In the genomic region with DNA sequence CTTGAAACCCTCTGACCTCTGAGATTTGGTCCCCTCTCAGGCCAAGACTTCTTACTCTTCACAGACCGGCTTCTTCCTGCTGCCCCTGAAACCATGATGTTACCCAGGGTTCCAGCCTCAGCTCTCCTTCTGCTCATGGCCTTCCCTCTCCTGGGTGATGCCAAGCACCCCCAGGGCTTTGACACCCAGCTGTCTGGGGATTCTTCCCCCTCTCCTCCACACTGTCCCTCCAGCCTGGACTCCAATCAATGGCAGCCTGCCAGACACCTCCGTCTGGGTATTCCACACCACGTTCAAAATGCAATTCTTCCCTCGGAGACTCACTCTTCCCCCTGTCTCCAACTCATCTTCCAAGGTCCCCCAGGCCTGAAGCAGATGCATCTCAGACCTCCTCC, we compare ENCODE assay signal across 23 cellular contexts. TPM values are rescaled to one million over a fixed set of nuclear protein-coding genes. Genes with fewer than 3 reads are reported as not detected.
A peak's percentile ranks its signal among the peaks of the same experiment; 100 is the strongest.
DNase-seq lines count a peak whose midpoint lies in the region; ATAC-seq and TF ChIP-seq lines count a peak whose summit lies in the region.
"Had no signal": no experiment of that assay in that cellular context is flagged by ENCODE, and none has a peak within 500 bp of the region (broad histone marks: within the 10 kb centered on the region; RNA-seq: fewer than 3 reads in every experiment).

No MANE protein-coding gene starts in this region.

- DNase-seq in DMS 273 (lab: John Stamatoyannopoulos, UW; ENCODE audit: unreplicated experiment) (peak; percentile 39), DMS 273 treated with DMSO at 0.1 percent for 48 hours (lab: John Stamatoyannopoulos, UW) (no peak), SJCRH30 (peak; percentile 54 to 71), left lobe of liver (ENCODE audit: low spot score) (no peak), upper lobe of right lung (no peak), glomerular visceral epithelial cell (ENCODE audit: extremely low spot score) (no peak)
- no peak for DNase-seq in stimulated activated CD4-positive, alpha-beta T cell treated with anti-CD3 and anti-CD28 coated beads, Interleukin-4, amount 100 ng/mL, for 24 hours
- DNase-seq: DMS79, GM23248, KBM-7, MM.1S, NCI-H1048, NCI-H1417 treated with DMSO at 0.1 percent for 48 hours, NCI-H187, SIG-M5 had no signal

- intact Hi-C loops in upper lobe of right lung (cut with DNase I): no loop called here

- no peak for TF ChIP-seq CTCF in upper lobe of right lung (IDR thresholded peaks at IDR 0.05)

- H3K27me3 ChIP-seq in SJCRH30 (no peaks in the 10 kb centered on the region), upper lobe of right lung (no peaks in the 10 kb centered on the region)

- peak overlapping the region; percentile 9 for H3K4me3 ChIP-seq in SJCRH30
- no peak overlapping the region for H3K4me3 ChIP-seq in upper lobe of right lung
- H3K4me3 ChIP-seq: GM23248, HAP-1 had no signal

- H3K9me3 ChIP-seq in SJCRH30 (replicated peaks) (no peaks in the 10 kb centered on the region), upper lobe of right lung (no peaks in the 10 kb centered on the region)
- H3K9me3 ChIP-seq: HAP-1 had no signal

- peak; percentile 45 for ATAC-seq in left lobe of liver
- ATAC-seq in upper lobe of right lung: peak; percentile 22
- no peak for ATAC-seq in GM19324 (IDR thresholded peaks at IDR 0.05; ENCODE audit: low FRiP score, unreplicated experiment)
- ATAC-seq: SK-N-SH treated with all-trans-retinoic acid at 6 μM for 48 hours had no signal

- peak overlapping the region; percentile 85 for H3K27ac ChIP-seq in SJCRH30
- H3K27ac ChIP-seq in upper lobe of right lung: no peak overlapping the region
- H3K27ac ChIP-seq: 22Rv1, C4-2B, GM23248, HL-60 had no signal

- H3K36me3 ChIP-seq in SJCRH30 (no peaks in the 10 kb centered on the region), upper lobe of right lung (no peaks in the 10 kb centered on the region)
- H3K36me3 ChIP-seq: HAP-1 had no signal

- H3K4me1 ChIP-seq in SJCRH30: peaks cover 19% of the 10 kb centered on the region
- no peaks in the 10 kb centered on the region for H3K4me1 ChIP-seq in upper lobe of right lung
- H3K4me1 ChIP-seq: HAP-1 had no signal

RNA-seq across cellular contexts. Expression of gene SPP2, which starts 25.0 kb away (rescaled TPM):
- total RNA-seq in SJCRH30 (2014; rRNA removed; shearing (Covaris generic)): 0.14 TPM in 1 of 2 replicates, not detected in the other
- total RNA-seq in left lobe of liver (76.4 TPM), upper lobe of right lung (not detected)
- total RNA-seq: GM23248, HT-29, NCI-H460 had no signal

Comparison
In these comparisons a context has a peak if more than half of its experiments do, and no peak if none do; other contexts are left out.
1. DNase-seq: peak in DMS 273 (single experiment) and SJCRH30 (2 of 2); none in DMS 273 treated with DMSO at 0.1 percent for 48 hours (single experiment), left lobe of liver (single experiment), upper lobe of right lung (single experiment), glomerular visceral epithelial cell (single experiment) and stimulated activated CD4-positive, alpha-beta T cell treated with anti-CD3 and anti-CD28 coated beads, Interleukin-4, amount 100 ng/mL, for 24 hours (single experiment).
2. RNA of gene SPP2, which starts 25.0 kb away (total RNA-seq): 76.4 TPM in left lobe of liver (single experiment); 0.14 TPM in SJCRH30 and not detected in upper lobe of right lung (single experiment); every median in the first group is over 10 times any median in the second.